8 cellular contexts compared by ENCODE assay signal in genomic region chr10:92517034-92517655, GRCh38. TPM values are rescaled to one million over a fixed set of nuclear protein-coding genes. Genes with fewer than 3 reads are reported as not detected.
A peak's percentile ranks its signal among the peaks of the same experiment; 100 is the strongest.
DNase-seq lines count a peak whose midpoint lies in the region; ATAC-seq, FAIRE-seq and TF ChIP-seq lines count a peak whose summit lies in the region.

No MANE protein-coding gene starts in this region.

- H3K4me3 ChIP-seq in AG04449 (ENCODE audit: low read depth, low read length) = no peak overlapping the region
- H3K4me3 ChIP-seq in OCI-LY1 (ENCODE audit: low read depth, low read length, poor library complexity, severe bottlenecking) = no peak overlapping the region
- H3K4me3 ChIP-seq in epithelial cell of proximal tubule (ENCODE audit: low read depth, low read length) = no peak overlapping the region

- peaks cover 7% of the 10 kb centered on the region for H3K36me3 Mint-ChIP-seq in natural killer cell

- H2AFZ ChIP-seq in OCI-LY1 (ENCODE audit: low read length) = no peak overlapping the region

- POLR2A ChIA-PET in AG04449 (lab: Yijun Ruan, JAX) = interaction anchor here (1.2 kb wide), 1 partner anchor 57 kb away, joined by 5 read pairs; the partner anchor contains the start of gene IDE

- H3K27me3 ChIP-seq in OCI-LY1 (ENCODE audit: insufficient read depth, low read length) = no peaks in the 10 kb centered on the region

- intact Hi-C loops in natural killer cell (cut with micrococcal nuclease) = loop anchor here (1.0 to 5.0 kb wide), 4 partner anchors 57 to 363 kb away; partner anchors contain the start of genes IDE and KIF11

- H4K20me1 ChIP-seq in OCI-LY1 (ENCODE audit: insufficient read depth, low read length) = no peaks in the 10 kb centered on the region

- no peak overlapping the region for H3K4me2 ChIP-seq in OCI-LY1 (ENCODE audit: low read length)

- peak; percentile 88 for FAIRE-seq in GM18507 (lab: Jason Lieb, UNC)

- H3K79me2 ChIP-seq in OCI-LY1 (ENCODE audit: insufficient read depth, low read length) = no peaks in the 10 kb centered on the region

- ATAC-seq in natural killer cell = peak; percentile 86 to 99 (median 95)

- TF ChIP-seq CTCF in AG04449 (IDR thresholded peaks at IDR 0.05; ENCODE audit: insufficient read depth, low read length, missing control alignments) = peak; percentile 61
- TF ChIP-seq CTCF in OCI-LY1 (IDR thresholded peaks at IDR 0.05; ENCODE audit: low read length) = peak; percentile 57
- peak; percentile 87 for TF ChIP-seq CTCF in epithelial cell of proximal tubule (conservative IDR thresholded peaks at IDR 0.05; ENCODE audit: low read depth, low read length)
- peak; percentile 86 for TF ChIP-seq CTCF in natural killer cell (IDR thresholded peaks at IDR 0.05)

- H3K27me3 Mint-ChIP-seq in natural killer cell (ENCODE audit: low read depth in 2 of 2) = no peaks in the 10 kb centered on the region

- DNase-seq in AG04449 (ENCODE audit: low read depth, low spot score) (no peak), GM18507 (ENCODE audit: extremely low spot score, insufficient read length, low read depth) (peak; percentile 36), HT1080 (ENCODE audit: low read depth) (peak; percentile 63), epithelial cell of proximal tubule (ENCODE audit: low read depth) (peak; percentile 23), natural killer cell (peak; percentile 33)
- peak; percentile 72 for DNase-seq in activated CD8-positive, alpha-beta memory T cell treated with anti-CD3 and anti-CD28 coated beads, Interleukin-2, amount 50 U/mL, for 48 hours
- DNase-seq in stimulated activated naive CD4-positive, alpha-beta T cell treated with Interleukin-2 at 50 U/mL for 16 hours (lab: John Stamatoyannopoulos, UW) = peak; percentile 60

- H3K27ac ChIP-seq in OCI-LY1 (ENCODE audit: low read depth, low read length, poor library complexity, severe bottlenecking) = no peak overlapping the region

- H3K9me3 ChIP-seq in OCI-LY1 (ENCODE audit: low read length) = no peaks in the 10 kb centered on the region

- no peaks in the 10 kb centered on the region for H3F3A ChIP-seq in OCI-LY1 (ENCODE audit: insufficient read depth, low read length)

- peaks cover 3% of the 10 kb centered on the region for H3K36me3 ChIP-seq in OCI-LY1 (ENCODE audit: insufficient read depth, low read length)

- H3K9ac ChIP-seq in OCI-LY1 (ENCODE audit: low read length) = no peak overlapping the region

- no peaks in the 10 kb centered on the region for H3K9me3 Mint-ChIP-seq in natural killer cell

- no peaks in the 10 kb centered on the region for H3K4me1 ChIP-seq in OCI-LY1 (ENCODE audit: insufficient read depth, low read length, severe bottlenecking)

- no peak overlapping the region for H3K27ac Mint-ChIP-seq in natural killer cell

- no peak overlapping the region for H3K4me3 Mint-ChIP-seq in natural killer cell

- peaks cover 0 to 5% of the 10 kb centered on the region in 2 donors for H3K4me1 Mint-ChIP-seq in natural killer cell

- CTCF ChIA-PET in AG04449 (lab: Yijun Ruan, JAX) = interaction anchor here (0.7 to 5.8 kb wide), 42 partner anchors 8 to 621 kb away, joined by 3 to 150 read pairs (median 4); partner anchors contain the start of gene IDE

- H3K9me2 ChIP-seq in OCI-LY1 (ENCODE audit: low read depth, low read length) = no peaks in the 10 kb centered on the region

RNA-seq across cellular contexts. Expression of gene IDE, which starts 56.7 kb away (rescaled TPM):
- 24.5 and 26.0 TPM in 2 replicates for total RNA-seq in HT1080 (2014; rRNA removed; shearing (Covaris generic))
- polyA plus RNA-seq in HT1080 (2015; cell fraction: cytosol; rRNA removed) = 11.0 and 13.7 TPM in 2 replicates
- polyA plus RNA-seq in HT1080 (2015; cell fraction: nucleus; rRNA removed) = 38.4 and 39.3 TPM in 2 replicates
- 19.6 and 24.8 TPM in 2 replicates for total RNA-seq in epithelial cell of proximal tubule
- 10 to 100 TPM; 18.2 to 23.5 (median 21.8) TPM for total RNA-seq in natural killer cell
